ENCODE assay signal across 17 cellular contexts in the genomic region with DNA sequence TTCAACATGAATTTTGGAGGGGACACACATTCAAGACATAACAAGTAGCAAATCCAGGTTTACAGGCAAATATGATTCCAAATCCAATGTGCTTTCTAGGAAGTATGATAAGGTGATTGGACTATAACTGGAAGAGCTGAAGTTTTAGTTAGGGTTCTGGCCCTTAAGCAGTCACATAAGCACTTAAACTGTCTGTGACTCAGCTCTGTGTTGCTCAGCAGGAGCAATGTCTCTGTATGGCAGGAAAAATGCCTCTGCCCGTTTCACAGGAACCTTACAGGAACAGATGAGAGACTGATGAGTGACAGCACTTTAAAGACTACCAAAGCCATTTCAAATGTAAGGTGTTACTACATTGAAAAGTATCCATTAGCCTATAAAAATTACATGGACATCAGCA.
DNase-seq lines count a peak whose midpoint lies in the region; ATAC-seq and TF ChIP-seq lines count a peak whose summit lies in the region.
"Had no signal": no experiment of that assay in that cellular context is flagged by ENCODE, and none has a peak within 500 bp of the region (broad histone marks: within the 10 kb centered on the region; RNA-seq: fewer than 3 reads in every experiment).

No MANE protein-coding gene starts in this region.

- no peak overlapping the region for H3K4me2 ChIP-seq in smooth muscle cell
- H3K4me2 ChIP-seq: GM23338 had no signal

- no peaks in the 10 kb centered on the region for H4K20me1 ChIP-seq in smooth muscle cell (ENCODE audit: low read depth)

- ATAC-seq in GM21576 (IDR thresholded peaks at IDR 0.05; ENCODE audit: unreplicated experiment): no peak
- ATAC-seq: GM23338, K562 had no signal

- H3K4me3 ChIP-seq in brain microvascular endothelial cell (ENCODE audit: low read depth, low read length) (no peak overlapping the region), smooth muscle cell (no peak overlapping the region)
- H3K4me3 ChIP-seq: GM23338, K562 had no signal

- peaks cover 10% of the 10 kb centered on the region for H3K4me1 ChIP-seq in smooth muscle cell (ENCODE audit: low read depth)
- H3K4me1 ChIP-seq: Caco-2 had no signal

- WGBS in smooth muscle cell (ENCODE audit: low lambda C conversion rate): 0% methylated on average over 1 of the region's 1 CpG

- peak; percentile 1 for DNase-seq in HFFc6
- peak; percentile 15 for DNase-seq in brain microvascular endothelial cell
- peak; percentile 52 for DNase-seq in iris pigment epithelial cell (ENCODE audit: low read depth)
- DNase-seq in smooth muscle cell (lab: John Stamatoyannopoulos, UW; ENCODE audit: unreplicated experiment): no peak
- no peak for DNase-seq in dermis blood vessel endothelial cell
- DNase-seq in germinal center (ENCODE audit: low spot score): no peak
- DNase-seq: Caco-2, DMS53, MV-4-11, NCI-H1417, NCI-H187 treated with DMSO at 0.1 percent for 48 hours, NCI-H69, OCI-M1 had no signal

- H3K36me3 Mint-ChIP-seq in HFFc6 (ENCODE audit: low read depth): no peaks in the 10 kb centered on the region

- H3K4me1 Mint-ChIP-seq in HFFc6 (ENCODE audit: low read depth): no peaks in the 10 kb centered on the region

- no peaks in the 10 kb centered on the region for H3F3A ChIP-seq in smooth muscle cell (ENCODE audit: low read depth)

- in situ Hi-C loops in brain microvascular endothelial cell (cut with HindIII; ENCODE audit: low pct_ligation_motif_present, low sequenced_read_pairs): no loop called here

- H3K27ac Mint-ChIP-seq in HFFc6: no peak overlapping the region
- H3K27ac Mint-ChIP-seq: GM23338 had no signal

- H3K36me3 ChIP-seq in brain microvascular endothelial cell (replicated peaks): no peaks in the 10 kb centered on the region
- no peaks in the 10 kb centered on the region for H3K36me3 ChIP-seq in smooth muscle cell (ENCODE audit: low read depth)

- no peaks in the 10 kb centered on the region for H3K9me3 Mint-ChIP-seq in HFFc6
- H3K9me3 Mint-ChIP-seq: GM23338 had no signal

- H3K27ac ChIP-seq in brain microvascular endothelial cell (no peak overlapping the region), smooth muscle cell (ENCODE audit: low read depth) (peak overlapping the region; percentile 13)
- H3K27ac ChIP-seq: RWPE1 had no signal

- peaks cover 19% of the 10 kb centered on the region for H3K27me3 Mint-ChIP-seq in HFFc6 (ENCODE audit: insufficient read depth)

- no peaks in the 10 kb centered on the region for H3K79me2 ChIP-seq in smooth muscle cell (ENCODE audit: low read depth)

- no peak overlapping the region for H3K4me3 Mint-ChIP-seq in HFFc6
- H3K4me3 Mint-ChIP-seq: GM23338 had no signal

- TF ChIP-seq CTCF in HFFc6 (IDR thresholded peaks at IDR 0.05): no peak
- no peak for TF ChIP-seq CTCF in brain microvascular endothelial cell (IDR thresholded peaks at IDR 0.05; ENCODE audit: low read depth, low read length, missing control alignments)
- TF ChIP-seq CTCF in smooth muscle cell (IDR thresholded peaks at IDR 0.05; ENCODE audit: borderline replicate concordance, insufficient read depth, poor library complexity, severe bottlenecking): no peak

- no peak overlapping the region for H3K9ac ChIP-seq in smooth muscle cell (ENCODE audit: low read depth)

- H3K9me3 ChIP-seq in smooth muscle cell (replicated peaks; ENCODE audit: low read depth): no peaks in the 10 kb centered on the region
- H3K9me3 ChIP-seq: Caco-2 had no signal

- H3K27me3 ChIP-seq in brain microvascular endothelial cell (replicated peaks): no peaks in the 10 kb centered on the region
- no peaks in the 10 kb centered on the region for H3K27me3 ChIP-seq in smooth muscle cell (ENCODE audit: low read depth)

- H2AFZ ChIP-seq in smooth muscle cell (ENCODE audit: low read depth): no peak overlapping the region
- H2AFZ ChIP-seq: GM23338 had no signal

Comparison
In these comparisons a context has a peak if more than half of its experiments do, and no peak if none do; other contexts are left out.
1. DNase-seq: peak in HFFc6 (single experiment), brain microvascular endothelial cell (single experiment) and iris pigment epithelial cell (single experiment); none in smooth muscle cell (single experiment), dermis blood vessel endothelial cell (single experiment) and germinal center (single experiment).